8 cellular contexts compared by ENCODE assay signal in genomic region chr2:38508311-38509039, GRCh38.
DNase-seq lines count a peak whose midpoint lies in the region; ATAC-seq and TF ChIP-seq lines count a peak whose summit lies in the region.

No MANE protein-coding gene starts in this region.

- TF ChIP-seq CTCF in PC-3 (conservative IDR thresholded peaks at IDR 0.05; ENCODE audit: low read depth, low read length) (peak; percentile 85), fibroblast of mammary gland (conservative IDR thresholded peaks at IDR 0.05; ENCODE audit: control insufficient read depth, insufficient read depth, low read depth, low read length) (peak; percentile 28), neural crest cell (conservative IDR thresholded peaks at IDR 0.05) (peak; percentile 86)

- no peaks in the 10 kb centered on the region for H3K9me2 ChIP-seq in PC-3 (replicated peaks; ENCODE audit: low read length)

- POLR2A ChIA-PET in PC-3 (lab: Charles Lee; ENCODE audit: unreplicated experiment), result no interaction called here

- H3K4me3 Mint-ChIP-seq in neural crest cell, result no peak overlapping the region
- H3K4me3 Mint-ChIP-seq in stimulated activated naive CD8-positive, alpha-beta T cell treated with anti-CD3 and anti-CD28 coated beads, Interleukin-15, amount 100 ng/mL, for 72 hours, result no peak overlapping the region

- H3K9ac ChIP-seq in PC-3 (ENCODE audit: low read length), result no peak overlapping the region

- H3K9me3 ChIP-seq in PC-3 (ENCODE audit: low read length), result no peaks in the 10 kb centered on the region

- no TSS peak for BruUV-seq in PC-3 (replicated peaks; lab: Mats Ljungman, UMichigan)

- H4K20me1 ChIP-seq in PC-3 (ENCODE audit: low read length), result no peaks in the 10 kb centered on the region

- H3K79me2 ChIP-seq in PC-3 (ENCODE audit: low read length), result no peaks in the 10 kb centered on the region

- peak; percentile 53; the same call in 1 of the 2 replicates for ATAC-seq in PC-3
- ATAC-seq in stimulated activated naive CD8-positive, alpha-beta T cell treated with anti-CD3 and anti-CD28 coated beads, Interleukin-15, amount 100 ng/mL, for 72 hours, result peak; percentile 83

- H3K36me3 Mint-ChIP-seq in neural crest cell (ENCODE audit: low read depth), result no peaks in the 10 kb centered on the region

- H3K4me3 ChIP-seq in PC-3 (ENCODE audit: low read length) (no peak overlapping the region), fibroblast of mammary gland (ENCODE audit: control insufficient read depth, low read depth, low read length) (no peak overlapping the region)

- H3K27ac Mint-ChIP-seq in neural crest cell (ENCODE audit: unreplicated experiment), result no peak overlapping the region
- no peak overlapping the region for H3K27ac Mint-ChIP-seq in stimulated activated naive CD8-positive, alpha-beta T cell treated with anti-CD3 and anti-CD28 coated beads, Interleukin-15, amount 100 ng/mL, for 72 hours

- intact Hi-C loops in PC-3 (cut with micrococcal nuclease), result loop anchor here (10.0 kb wide), 1 partner anchor 194 kb away; no protein-coding TSS in a partner anchor

- peaks cover 14% of the 10 kb centered on the region for H3K4me1 ChIP-seq in PC-3 (ENCODE audit: insufficient read depth, low read length)

- no peak overlapping the region for H3K27ac ChIP-seq in PC-3 (ENCODE audit: low read length)

- H3F3A ChIP-seq in PC-3 (ENCODE audit: low read length, unreplicated experiment), result no peaks in the 10 kb centered on the region

- H3K27me3 ChIP-seq in PC-3 (ENCODE audit: low read length), result no peaks in the 10 kb centered on the region

- DNase-seq in activated gamma-delta T cell treated with Interleukin-2 at 50 U/mL for 16 hours (peak; percentile 78), activated gamma-delta T cell (lab: John Stamatoyannopoulos, UW) (no peak), HuH-7 (ENCODE audit: low spot score) (peak; percentile 62), PC-3 (peak; percentile 87), activated T-cell treated with anti-CD3 and anti-CD28 coated beads for 48 hours (ENCODE audit: low read depth) (peak; percentile 74), fibroblast of mammary gland (ENCODE audit: low read depth) (peak; percentile 91), neural crest cell (ENCODE audit: low read depth, low spot score) (peak; percentile 88)
- DNase-seq in stimulated activated naive CD8-positive, alpha-beta T cell treated with anti-CD3 and anti-CD28 coated beads, Interleukin-15, amount 100 ng/mL, for 72 hours, result peak; percentile 71 to 76

- H3K27me3 Mint-ChIP-seq in neural crest cell (ENCODE audit: low read depth), result no peaks in the 10 kb centered on the region
- no peaks in the 10 kb centered on the region for H3K27me3 Mint-ChIP-seq in stimulated activated naive CD8-positive, alpha-beta T cell treated with anti-CD3 and anti-CD28 coated beads, Interleukin-15, amount 100 ng/mL, for 72 hours

- H2AFZ ChIP-seq in PC-3 (ENCODE audit: low read length), result peak overlapping the region; percentile 8; the same call in 1 of the 2 replicates

- no peaks in the 10 kb centered on the region for H3K36me3 ChIP-seq in PC-3 (ENCODE audit: low read depth, low read length)

- H3K9me3 Mint-ChIP-seq in neural crest cell, result peaks cover 3% of the 10 kb centered on the region
- H3K9me3 Mint-ChIP-seq in stimulated activated naive CD8-positive, alpha-beta T cell treated with anti-CD3 and anti-CD28 coated beads, Interleukin-15, amount 100 ng/mL, for 72 hours, result peaks cover 0 to 11% of the 10 kb centered on the region in 2 donors

- no peak overlapping the region for H3K4me2 ChIP-seq in PC-3 (ENCODE audit: low read length)

- CTCF ChIA-PET in PC-3 (lab: Charles Lee), result interaction anchor here (0.5 to 1.0 kb wide), 5 partner anchors 32 to 234 kb away, joined by 3 to 7 read pairs (median 4); no protein-coding TSS in a partner anchor

- peaks cover 11% of the 10 kb centered on the region for H3K4me1 Mint-ChIP-seq in neural crest cell
- peaks cover 6% of the 10 kb centered on the region for H3K4me1 Mint-ChIP-seq in stimulated activated naive CD8-positive, alpha-beta T cell treated with anti-CD3 and anti-CD28 coated beads, Interleukin-15, amount 100 ng/mL, for 72 hours

Comparison
In these comparisons a context has a peak if more than half of its experiments do, and no peak if none do; other contexts are left out.
1. CTCF ChIP-seq: peak in every context shown above with its lines; median percentile 86 in neural crest cell; 85 in PC-3; 28 in fibroblast of mammary gland.